In the genomic region with DNA sequence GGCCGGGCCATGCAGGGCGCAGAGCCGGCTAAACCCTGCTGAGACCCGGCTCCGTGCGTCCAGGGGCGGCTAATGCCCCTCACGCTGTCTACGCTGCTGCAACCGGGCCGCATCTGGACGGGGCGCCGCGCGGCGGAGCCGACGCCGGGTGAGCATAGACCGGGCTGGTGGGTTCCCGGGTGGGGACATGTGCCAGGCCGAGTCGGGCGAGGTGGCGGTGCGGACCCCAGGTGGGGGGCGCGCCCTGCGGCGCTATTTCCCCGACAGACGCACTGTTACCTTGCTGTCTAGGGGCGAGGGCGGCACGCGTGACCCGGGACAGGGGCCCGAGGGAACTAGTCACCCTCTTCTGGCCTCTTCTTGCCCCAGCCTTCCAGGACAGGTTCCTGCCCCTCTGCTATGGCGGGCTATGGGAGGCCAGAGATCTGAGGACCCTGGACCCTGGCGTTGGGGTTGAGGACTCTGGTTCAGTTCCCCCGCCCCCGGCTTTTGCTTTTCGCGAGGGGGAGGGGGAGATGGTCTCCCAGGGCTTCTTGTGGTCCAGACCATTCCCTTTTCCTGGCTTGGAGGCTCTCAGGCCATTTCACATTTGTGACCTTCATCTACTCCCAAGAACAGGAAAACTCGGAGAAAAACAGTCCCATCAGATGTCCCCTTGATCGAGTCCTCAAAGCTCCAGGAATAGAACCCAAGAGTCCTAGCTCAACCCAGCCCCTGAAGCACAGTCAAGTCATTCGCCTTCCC, we compare ENCODE assay signal across 8 cellular contexts. TPM values are rescaled to one million over a fixed set of nuclear protein-coding genes. Genes with fewer than 3 reads are reported as not detected.
DNase-seq lines count a peak whose midpoint lies in the region; ATAC-seq and TF ChIP-seq lines count a peak whose summit lies in the region.

No MANE protein-coding gene starts in this region.

- POLR2A ChIA-PET in activated CD4-positive, alpha-beta T cell treated with anti-CD3 and anti-CD28 coated beads, Interleukin-2, amount 10 ng/mL, durations not matched to agents 7 days and 5 days (lab: Charles Lee) = interaction anchor here (1.0 kb wide), 1 partner anchor 71 kb away, joined by 3 read pairs; no protein-coding TSS in a partner anchor

- 1% methylated on average over 44 to 48 of the region's 48 CpGs for WGBS in heart right ventricle, 2 donors

- intact Hi-C loops in heart right ventricle (cut with DNase I) = loop anchor here in 5 of 10 donors (1.0 to 10.0 kb wide), 3 partner anchors 44 to 146 kb away; a partner anchor contains a TSS

- peaks cover 4% of the 10 kb centered on the region for H3K36me3 Mint-ChIP-seq in activated CD4-positive, alpha-beta T cell treated with anti-CD3 and anti-CD28 coated beads, Interleukin-2, amount 10 ng/mL, durations not matched to agents 7 days and 5 days (ENCODE audit: low read depth)

- no peak for TF ChIP-seq CTCF in heart right ventricle (IDR thresholded peaks at IDR 0.05)

- H3K27me3 Mint-ChIP-seq in activated CD4-positive, alpha-beta T cell treated with anti-CD3 and anti-CD28 coated beads, Interleukin-2, amount 10 ng/mL, durations not matched to agents 7 days and 5 days = no peaks in the 10 kb centered on the region

- no peaks in the 10 kb centered on the region for H3K9me3 Mint-ChIP-seq in activated CD4-positive, alpha-beta T cell treated with anti-CD3 and anti-CD28 coated beads, Interleukin-2, amount 10 ng/mL, durations not matched to agents 7 days and 5 days

- H3K9me3 ChIP-seq in heart right ventricle = no peaks in the 10 kb centered on the region

- ATAC-seq in HG03097 (IDR thresholded peaks at IDR 0.05; ENCODE audit: low FRiP score, unreplicated experiment) (peak; percentile 21), heart right ventricle (peak in 7 of 8 donors; percentile 2 to 44 (median 32)), HG02798 (IDR thresholded peaks at IDR 0.05; ENCODE audit: poor library complexity, unreplicated experiment) (no peak)

- H3K27ac Mint-ChIP-seq in activated CD4-positive, alpha-beta T cell treated with anti-CD3 and anti-CD28 coated beads, Interleukin-2, amount 10 ng/mL, durations not matched to agents 7 days and 5 days = peak overlapping the region; percentile 91

- H3K4me3 Mint-ChIP-seq in activated CD4-positive, alpha-beta T cell treated with anti-CD3 and anti-CD28 coated beads, Interleukin-2, amount 10 ng/mL, durations not matched to agents 7 days and 5 days = peak overlapping the region; percentile 87

- CTCF ChIA-PET in activated CD4-positive, alpha-beta T cell treated with anti-CD3 and anti-CD28 coated beads, Interleukin-2, amount 10 ng/mL, durations not matched to agents 7 days and 5 days (lab: Charles Lee) = interaction anchor here (0.6 to 4.1 kb wide), 13 partner anchors 8 to 577 kb away, joined by 3 to 29 read pairs (median 4); no protein-coding TSS in a partner anchor

- peak overlapping the region in 9 of 10 donors; percentile 64 to 85 (median 76) for H3K27ac ChIP-seq in heart right ventricle

- DNase-seq in NCI-H748 treated with DMSO at 0.1 percent for 48 hours (lab: John Stamatoyannopoulos, UW) (peak; percentile 52), NCI-H748 (lab: John Stamatoyannopoulos, UW; ENCODE audit: unreplicated experiment) (no peak), heart right ventricle (no peak), retina (peak; percentile 64), foreskin melanocyte (no peak)
- DNase-seq in activated CD4-positive, alpha-beta T cell treated with anti-CD3 and anti-CD28 coated beads, Interleukin-2, amount 10 ng/mL, durations not matched to agents 7 days and 5 days = peak; percentile 24

- H3K4me1 Mint-ChIP-seq in activated CD4-positive, alpha-beta T cell treated with anti-CD3 and anti-CD28 coated beads, Interleukin-2, amount 10 ng/mL, durations not matched to agents 7 days and 5 days = peaks cover 15% of the 10 kb centered on the region

- H3K4me1 ChIP-seq in heart right ventricle = peaks cover 0 to 18% (median 13%) of the 10 kb centered on the region in 9 donors

- no peaks in the 10 kb centered on the region for H3K27me3 ChIP-seq in heart right ventricle

- H3K4me3 ChIP-seq in heart right ventricle = peak overlapping the region; percentile 58 to 96 (median 86)

- H3K36me3 ChIP-seq in heart right ventricle = peaks cover 0 to 41% (median 27%) of the 10 kb centered on the region in 9 donors

RNA-seq across cellular contexts. Expression of a gene that starts 0.5 kb away (rescaled TPM):
- total RNA-seq in activated CD4-positive, alpha-beta T cell treated with anti-CD3 and anti-CD28 coated beads, Interleukin-2, amount 10 ng/mL, durations not matched to agents 7 days and 5 days = 10 to 100 TPM; 15.8 to 16.8 TPM
- total RNA-seq in heart right ventricle = 10 to 100 TPM in 9 of 10 donors, 1 to 10 TPM in 1; 10.0 to 26.3 (median 15.5) TPM
- 10 to 100 TPM; 35.0 to 37.2 TPM for polyA plus RNA-seq in heart right ventricle

RNA-seq across cellular contexts. Expression of a gene that starts 18.2 kb away (rescaled TPM):
- total RNA-seq in activated CD4-positive, alpha-beta T cell treated with anti-CD3 and anti-CD28 coated beads, Interleukin-2, amount 10 ng/mL, durations not matched to agents 7 days and 5 days = 10 to 100 TPM; 33.9 to 35.6 TPM
- total RNA-seq in heart right ventricle = 10 to 100 TPM; 26.5 to 35.8 (median 30.0) TPM
- polyA plus RNA-seq in heart right ventricle = 10 to 100 TPM; 36.3 to 42.8 TPM

RNA-seq across cellular contexts. Expression of a gene that starts 18.6 kb away (rescaled TPM):
- 10 to 100 TPM; 22.2 to 26.7 TPM for total RNA-seq in activated CD4-positive, alpha-beta T cell treated with anti-CD3 and anti-CD28 coated beads, Interleukin-2, amount 10 ng/mL, durations not matched to agents 7 days and 5 days
- total RNA-seq in heart right ventricle = 10 to 100 TPM; 32.8 to 50.3 (median 44.2) TPM
- polyA plus RNA-seq in heart right ventricle = 10 to 100 TPM; 18.0 to 27.4 TPM

RNA-seq across cellular contexts. Expression of a gene that starts 30.3 kb away (rescaled TPM):
- total RNA-seq in activated CD4-positive, alpha-beta T cell treated with anti-CD3 and anti-CD28 coated beads, Interleukin-2, amount 10 ng/mL, durations not matched to agents 7 days and 5 days = 10 to 100 TPM; 65.1 to 78.1 TPM
- 10 to 100 TPM; 39.2 to 64.3 (median 51.2) TPM for total RNA-seq in heart right ventricle
- polyA plus RNA-seq in heart right ventricle = 10 to 100 TPM; 18.7 to 75.7 TPM

Comparison
In these comparisons a context has a peak if more than half of its experiments do, and no peak if none do; other contexts are left out.
1. DNase-seq: peak in NCI-H748 treated with DMSO at 0.1 percent for 48 hours (single experiment), activated CD4-positive, alpha-beta T cell treated with anti-CD3 and anti-CD28 coated beads, Interleukin-2, amount 10 ng/mL, durations not matched to agents 7 days and 5 days (single experiment) and retina (single experiment); none in NCI-H748 (single experiment), heart right ventricle (0 of 2) and foreskin melanocyte (single experiment).